Comparison of ENCODE assay signal across 1 cellular context in the genomic region with DNA sequence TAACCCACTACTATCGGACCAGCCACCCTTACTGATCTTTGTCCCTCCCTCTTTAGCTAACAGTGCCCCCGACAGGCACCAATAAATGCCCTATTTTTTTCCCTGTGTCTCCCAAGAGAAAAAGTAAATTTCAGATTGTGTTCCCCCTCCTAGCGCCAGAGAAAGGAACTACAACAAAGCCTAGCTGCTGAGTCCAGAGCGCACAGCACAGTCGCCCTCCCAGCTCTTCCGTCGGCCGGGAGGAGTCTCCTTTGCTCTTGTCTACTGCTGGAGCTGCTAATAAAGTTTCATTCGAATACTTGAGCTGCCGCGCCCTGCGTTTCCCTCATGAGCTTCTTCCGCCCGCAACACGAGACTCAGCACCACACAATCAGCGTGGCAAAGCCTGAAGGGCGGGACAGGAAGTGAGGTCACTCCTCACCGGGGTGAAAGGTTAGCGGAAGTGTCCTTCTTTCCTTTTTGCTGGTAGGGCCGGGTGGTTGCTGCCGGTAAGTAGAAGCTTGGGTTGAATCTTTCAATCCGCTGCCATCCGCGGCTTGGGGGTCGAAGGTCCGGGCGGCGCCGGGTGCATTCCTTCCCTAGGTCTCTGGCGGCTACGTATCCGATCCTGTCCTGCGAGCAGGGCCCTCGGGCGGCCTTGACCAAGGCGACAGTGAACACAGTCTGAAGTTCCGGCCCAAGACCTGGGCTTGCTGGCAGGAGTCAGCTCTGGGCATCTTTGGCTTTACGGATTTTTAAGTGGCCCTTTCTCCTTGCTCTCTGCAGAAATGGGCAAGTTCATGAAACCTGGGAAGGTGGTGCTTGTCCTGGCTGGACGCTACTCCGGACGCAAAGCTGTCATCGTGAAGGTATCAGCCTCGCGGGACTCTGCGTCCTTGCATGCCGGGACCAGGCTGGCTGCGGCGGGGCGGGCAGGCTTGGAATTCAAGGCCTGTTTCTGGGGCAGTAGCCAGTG.
TF ChIP-seq lines count a peak whose summit lies in the region.

A gene (plus strand): TSS at position 436 of the 955 bp plus-strand sequence. CDS start 332 bp downstream, at position 768.

TF ChIP-seq in HepG2, 621 proteins besides CTCF, POLR2A, EP300 and RAD21 (continued from another document and continues in another):
- TF ChIP-seq, protein P1, sequence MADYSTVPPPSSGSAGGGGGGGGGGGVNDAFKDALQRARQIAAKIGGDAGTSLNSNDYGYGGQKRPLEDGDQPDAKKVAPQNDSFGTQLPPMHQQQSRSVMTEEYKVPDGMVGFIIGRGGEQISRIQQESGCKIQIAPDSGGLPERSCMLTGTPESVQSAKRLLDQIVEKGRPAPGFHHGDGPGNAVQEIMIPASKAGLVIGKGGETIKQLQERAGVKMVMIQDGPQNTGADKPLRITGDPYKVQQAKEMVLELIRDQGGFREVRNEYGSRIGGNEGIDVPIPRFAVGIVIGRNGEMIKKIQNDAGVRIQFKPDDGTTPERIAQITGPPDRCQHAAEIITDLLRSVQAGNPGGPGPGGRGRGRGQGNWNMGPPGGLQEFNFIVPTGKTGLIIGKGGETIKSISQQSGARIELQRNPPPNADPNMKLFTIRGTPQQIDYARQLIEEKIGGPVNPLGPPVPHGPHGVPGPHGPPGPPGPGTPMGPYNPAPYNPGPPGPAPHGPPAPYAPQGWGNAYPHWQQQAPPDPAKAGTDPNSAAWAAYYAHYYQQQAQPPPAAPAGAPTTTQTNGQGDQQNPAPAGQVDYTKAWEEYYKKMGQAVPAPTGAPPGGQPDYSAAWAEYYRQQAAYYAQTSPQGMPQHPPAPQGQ (CRISPR knock-in tag; IDR thresholded peaks at IDR 0.05; ENCODE audit: borderline replicate concordance), result no peak
- TF ChIP-seq, protein P2, sequence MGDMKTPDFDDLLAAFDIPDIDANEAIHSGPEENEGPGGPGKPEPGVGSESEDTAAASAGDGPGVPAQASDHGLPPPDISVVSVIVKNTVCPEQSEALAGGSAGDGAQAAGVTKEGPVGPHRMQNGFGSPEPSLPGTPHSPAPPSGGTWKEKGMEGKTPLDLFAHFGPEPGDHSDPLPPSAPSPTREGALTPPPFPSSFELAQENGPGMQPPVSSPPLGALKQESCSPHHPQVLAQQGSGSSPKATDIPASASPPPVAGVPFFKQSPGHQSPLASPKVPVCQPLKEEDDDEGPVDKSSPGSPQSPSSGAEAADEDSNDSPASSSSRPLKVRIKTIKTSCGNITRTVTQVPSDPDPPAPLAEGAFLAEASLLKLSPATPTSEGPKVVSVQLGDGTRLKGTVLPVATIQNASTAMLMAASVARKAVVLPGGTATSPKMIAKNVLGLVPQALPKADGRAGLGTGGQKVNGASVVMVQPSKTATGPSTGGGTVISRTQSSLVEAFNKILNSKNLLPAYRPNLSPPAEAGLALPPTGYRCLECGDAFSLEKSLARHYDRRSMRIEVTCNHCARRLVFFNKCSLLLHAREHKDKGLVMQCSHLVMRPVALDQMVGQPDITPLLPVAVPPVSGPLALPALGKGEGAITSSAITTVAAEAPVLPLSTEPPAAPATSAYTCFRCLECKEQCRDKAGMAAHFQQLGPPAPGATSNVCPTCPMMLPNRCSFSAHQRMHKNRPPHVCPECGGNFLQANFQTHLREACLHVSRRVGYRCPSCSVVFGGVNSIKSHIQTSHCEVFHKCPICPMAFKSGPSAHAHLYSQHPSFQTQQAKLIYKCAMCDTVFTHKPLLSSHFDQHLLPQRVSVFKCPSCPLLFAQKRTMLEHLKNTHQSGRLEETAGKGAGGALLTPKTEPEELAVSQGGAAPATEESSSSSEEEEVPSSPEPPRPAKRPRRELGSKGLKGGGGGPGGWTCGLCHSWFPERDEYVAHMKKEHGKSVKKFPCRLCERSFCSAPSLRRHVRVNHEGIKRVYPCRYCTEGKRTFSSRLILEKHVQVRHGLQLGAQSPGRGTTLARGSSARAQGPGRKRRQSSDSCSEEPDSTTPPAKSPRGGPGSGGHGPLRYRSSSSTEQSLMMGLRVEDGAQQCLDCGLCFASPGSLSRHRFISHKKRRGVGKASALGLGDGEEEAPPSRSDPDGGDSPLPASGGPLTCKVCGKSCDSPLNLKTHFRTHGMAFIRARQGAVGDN (CRISPR knock-in tag; IDR thresholded peaks at IDR 0.05), result peak; percentile 98
- TF ChIP-seq ETV6 (CRISPR knock-in tag; conservative IDR thresholded peaks at IDR 0.05) (peak; percentile 91), MAZ (IDR thresholded peaks at IDR 0.05; ENCODE audit: borderline replicate concordance, low read depth, low read length) (peak; percentile 90), MAZ (CRISPR knock-in tag; IDR thresholded peaks at IDR 0.05; ENCODE audit: low read depth) (peak; percentile 97), TSC22D2 (CRISPR knock-in tag; IDR thresholded peaks at IDR 0.05; ENCODE audit: borderline replicate concordance) (peak; percentile 89; the same call in 1 of the 2 replicates), RBFOX2 (IDR thresholded peaks at IDR 0.05; ENCODE audit: low read depth, low read length) (peak; percentile 90), SPEN (CRISPR knock-in tag; IDR thresholded peaks at IDR 0.05; ENCODE audit: low read depth) (peak; percentile 100), PLRG1 (conservative IDR thresholded peaks at IDR 0.05) (no peak), STAG1 (CRISPR knock-in tag; IDR thresholded peaks at IDR 0.05) (peak; percentile 78), SMYD3 (CRISPR knock-in tag; IDR thresholded peaks at IDR 0.05) (peak; percentile 88; the same call in 1 of the 2 replicates), PHF5A (CRISPR knock-in tag; IDR thresholded peaks at IDR 0.05; ENCODE audit: low read depth, unreplicated experiment) (peak; percentile 99), SOX5 (CRISPR knock-in tag; IDR thresholded peaks at IDR 0.05; ENCODE audit: borderline replicate concordance) (peak; percentile 93), ZNF83 (CRISPR knock-in tag; IDR thresholded peaks at IDR 0.05; ENCODE audit: borderline replicate concordance) (peak; percentile 40; the same call in 1 of the 2 replicates), SAFB2 (CRISPR knock-in tag; IDR thresholded peaks at IDR 0.05; ENCODE audit: borderline replicate concordance, low read depth) (peak; percentile 91), CAMTA2 (CRISPR knock-in tag; IDR thresholded peaks at IDR 0.05; ENCODE audit: borderline replicate concordance) (no peak; the same call in 1 of the 2 replicates), RFX3 (CRISPR knock-in tag; IDR thresholded peaks at IDR 0.05) (no peak), ZNF776 (CRISPR knock-in tag; IDR thresholded peaks at IDR 0.05) (0 out of 2 replicates have a peak, but pooled peaks have one; percentile 34), REL (CRISPR knock-in tag; conservative IDR thresholded peaks at IDR 0.05) (no peak), MED13 (CRISPR knock-in tag; IDR thresholded peaks at IDR 0.05) (no peak), ATF1 (CRISPR knock-in tag; IDR thresholded peaks at IDR 0.05) (peak; percentile 98), ZNF703 (CRISPR knock-in tag; IDR thresholded peaks at IDR 0.05; ENCODE audit: borderline replicate concordance) (peak; percentile 97; the same call in 1 of the 2 replicates)
- TF ChIP-seq, protein P3, sequence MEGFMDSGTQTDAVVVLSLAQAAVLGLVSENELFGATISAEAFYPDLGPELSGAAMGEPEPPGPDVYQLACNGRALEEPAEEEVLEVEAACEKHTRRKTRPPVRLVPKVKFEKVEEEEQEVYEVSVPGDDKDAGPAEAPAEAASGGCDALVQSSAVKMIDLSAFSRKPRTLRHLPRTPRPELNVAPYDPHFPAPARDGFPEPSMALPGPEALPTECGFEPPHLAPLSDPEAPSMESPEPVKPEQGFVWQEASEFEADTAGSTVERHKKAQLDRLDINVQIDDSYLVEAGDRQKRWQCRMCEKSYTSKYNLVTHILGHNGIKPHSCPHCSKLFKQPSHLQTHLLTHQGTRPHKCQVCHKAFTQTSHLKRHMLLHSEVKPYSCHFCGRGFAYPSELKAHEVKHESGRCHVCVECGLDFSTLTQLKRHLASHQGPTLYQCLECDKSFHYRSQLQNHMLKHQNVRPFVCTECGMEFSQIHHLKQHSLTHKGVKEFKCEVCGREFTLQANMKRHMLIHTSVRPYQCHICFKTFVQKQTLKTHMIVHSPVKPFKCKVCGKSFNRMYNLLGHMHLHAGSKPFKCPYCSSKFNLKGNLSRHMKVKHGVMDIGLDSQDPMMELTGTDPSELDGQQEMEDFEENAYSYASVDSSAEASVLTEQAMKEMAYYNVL (CRISPR knock-in tag; IDR thresholded peaks at IDR 0.05; ENCODE audit: borderline replicate concordance), result peak; percentile 87; the same call in 1 of the 2 replicates
- TF ChIP-seq, protein P4, sequence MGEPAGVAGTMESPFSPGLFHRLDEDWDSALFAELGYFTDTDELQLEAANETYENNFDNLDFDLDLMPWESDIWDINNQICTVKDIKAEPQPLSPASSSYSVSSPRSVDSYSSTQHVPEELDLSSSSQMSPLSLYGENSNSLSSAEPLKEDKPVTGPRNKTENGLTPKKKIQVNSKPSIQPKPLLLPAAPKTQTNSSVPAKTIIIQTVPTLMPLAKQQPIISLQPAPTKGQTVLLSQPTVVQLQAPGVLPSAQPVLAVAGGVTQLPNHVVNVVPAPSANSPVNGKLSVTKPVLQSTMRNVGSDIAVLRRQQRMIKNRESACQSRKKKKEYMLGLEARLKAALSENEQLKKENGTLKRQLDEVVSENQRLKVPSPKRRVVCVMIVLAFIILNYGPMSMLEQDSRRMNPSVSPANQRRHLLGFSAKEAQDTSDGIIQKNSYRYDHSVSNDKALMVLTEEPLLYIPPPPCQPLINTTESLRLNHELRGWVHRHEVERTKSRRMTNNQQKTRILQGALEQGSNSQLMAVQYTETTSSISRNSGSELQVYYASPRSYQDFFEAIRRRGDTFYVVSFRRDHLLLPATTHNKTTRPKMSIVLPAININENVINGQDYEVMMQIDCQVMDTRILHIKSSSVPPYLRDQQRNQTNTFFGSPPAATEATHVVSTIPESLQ (CRISPR knock-in tag; conservative IDR thresholded peaks at IDR 0.05), result 0 out of 2 replicates have a peak, but pooled peaks have one; percentile 83
- TF ChIP-seq, protein P5, sequence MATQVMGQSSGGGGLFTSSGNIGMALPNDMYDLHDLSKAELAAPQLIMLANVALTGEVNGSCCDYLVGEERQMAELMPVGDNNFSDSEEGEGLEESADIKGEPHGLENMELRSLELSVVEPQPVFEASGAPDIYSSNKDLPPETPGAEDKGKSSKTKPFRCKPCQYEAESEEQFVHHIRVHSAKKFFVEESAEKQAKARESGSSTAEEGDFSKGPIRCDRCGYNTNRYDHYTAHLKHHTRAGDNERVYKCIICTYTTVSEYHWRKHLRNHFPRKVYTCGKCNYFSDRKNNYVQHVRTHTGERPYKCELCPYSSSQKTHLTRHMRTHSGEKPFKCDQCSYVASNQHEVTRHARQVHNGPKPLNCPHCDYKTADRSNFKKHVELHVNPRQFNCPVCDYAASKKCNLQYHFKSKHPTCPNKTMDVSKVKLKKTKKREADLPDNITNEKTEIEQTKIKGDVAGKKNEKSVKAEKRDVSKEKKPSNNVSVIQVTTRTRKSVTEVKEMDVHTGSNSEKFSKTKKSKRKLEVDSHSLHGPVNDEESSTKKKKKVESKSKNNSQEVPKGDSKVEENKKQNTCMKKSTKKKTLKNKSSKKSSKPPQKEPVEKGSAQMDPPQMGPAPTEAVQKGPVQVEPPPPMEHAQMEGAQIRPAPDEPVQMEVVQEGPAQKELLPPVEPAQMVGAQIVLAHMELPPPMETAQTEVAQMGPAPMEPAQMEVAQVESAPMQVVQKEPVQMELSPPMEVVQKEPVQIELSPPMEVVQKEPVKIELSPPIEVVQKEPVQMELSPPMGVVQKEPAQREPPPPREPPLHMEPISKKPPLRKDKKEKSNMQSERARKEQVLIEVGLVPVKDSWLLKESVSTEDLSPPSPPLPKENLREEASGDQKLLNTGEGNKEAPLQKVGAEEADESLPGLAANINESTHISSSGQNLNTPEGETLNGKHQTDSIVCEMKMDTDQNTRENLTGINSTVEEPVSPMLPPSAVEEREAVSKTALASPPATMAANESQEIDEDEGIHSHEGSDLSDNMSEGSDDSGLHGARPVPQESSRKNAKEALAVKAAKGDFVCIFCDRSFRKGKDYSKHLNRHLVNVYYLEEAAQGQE (IDR thresholded peaks at IDR 0.05; ENCODE audit: borderline replicate concordance in 1 of 2, low read depth in 1 of 2, low read length in 2 of 2), result peak in 1 of 2 experiments; percentile 74; a peak in 1 of 4 replicates
- TF ChIP-seq, protein P6, sequence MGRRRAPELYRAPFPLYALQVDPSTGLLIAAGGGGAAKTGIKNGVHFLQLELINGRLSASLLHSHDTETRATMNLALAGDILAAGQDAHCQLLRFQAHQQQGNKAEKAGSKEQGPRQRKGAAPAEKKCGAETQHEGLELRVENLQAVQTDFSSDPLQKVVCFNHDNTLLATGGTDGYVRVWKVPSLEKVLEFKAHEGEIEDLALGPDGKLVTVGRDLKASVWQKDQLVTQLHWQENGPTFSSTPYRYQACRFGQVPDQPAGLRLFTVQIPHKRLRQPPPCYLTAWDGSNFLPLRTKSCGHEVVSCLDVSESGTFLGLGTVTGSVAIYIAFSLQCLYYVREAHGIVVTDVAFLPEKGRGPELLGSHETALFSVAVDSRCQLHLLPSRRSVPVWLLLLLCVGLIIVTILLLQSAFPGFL (CRISPR knock-in tag; IDR thresholded peaks at IDR 0.05), result no peak
- TF ChIP-seq, protein P7, sequence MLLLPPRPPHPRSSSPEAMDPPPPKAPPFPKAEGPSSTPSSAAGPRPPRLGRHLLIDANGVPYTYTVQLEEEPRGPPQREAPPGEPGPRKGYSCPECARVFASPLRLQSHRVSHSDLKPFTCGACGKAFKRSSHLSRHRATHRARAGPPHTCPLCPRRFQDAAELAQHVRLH (CRISPR knock-in tag; IDR thresholded peaks at IDR 0.05; ENCODE audit: borderline replicate concordance, low read depth), result peak; percentile 99
- TF ChIP-seq, protein P8, sequence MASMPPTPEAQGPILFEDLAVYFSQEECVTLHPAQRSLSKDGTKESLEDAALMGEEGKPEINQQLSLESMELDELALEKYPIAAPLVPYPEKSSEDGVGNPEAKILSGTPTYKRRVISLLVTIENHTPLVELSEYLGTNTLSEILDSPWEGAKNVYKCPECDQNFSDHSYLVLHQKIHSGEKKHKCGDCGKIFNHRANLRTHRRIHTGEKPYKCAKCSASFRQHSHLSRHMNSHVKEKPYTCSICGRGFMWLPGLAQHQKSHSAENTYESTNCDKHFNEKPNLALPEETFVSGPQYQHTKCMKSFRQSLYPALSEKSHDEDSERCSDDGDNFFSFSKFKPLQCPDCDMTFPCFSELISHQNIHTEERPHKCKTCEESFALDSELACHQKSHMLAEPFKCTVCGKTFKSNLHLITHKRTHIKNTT (CRISPR knock-in tag; IDR thresholded peaks at IDR 0.05), result no peak
- TF ChIP-seq, protein P9, sequence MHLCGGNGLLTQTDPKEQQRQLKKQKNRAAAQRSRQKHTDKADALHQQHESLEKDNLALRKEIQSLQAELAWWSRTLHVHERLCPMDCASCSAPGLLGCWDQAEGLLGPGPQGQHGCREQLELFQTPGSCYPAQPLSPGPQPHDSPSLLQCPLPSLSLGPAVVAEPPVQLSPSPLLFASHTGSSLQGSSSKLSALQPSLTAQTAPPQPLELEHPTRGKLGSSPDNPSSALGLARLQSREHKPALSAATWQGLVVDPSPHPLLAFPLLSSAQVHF (CRISPR knock-in tag; IDR thresholded peaks at IDR 0.05), result peak; percentile 69; the same call in 1 of the 2 replicates
